25 cellular contexts compared by ENCODE assay signal in the genomic region with DNA sequence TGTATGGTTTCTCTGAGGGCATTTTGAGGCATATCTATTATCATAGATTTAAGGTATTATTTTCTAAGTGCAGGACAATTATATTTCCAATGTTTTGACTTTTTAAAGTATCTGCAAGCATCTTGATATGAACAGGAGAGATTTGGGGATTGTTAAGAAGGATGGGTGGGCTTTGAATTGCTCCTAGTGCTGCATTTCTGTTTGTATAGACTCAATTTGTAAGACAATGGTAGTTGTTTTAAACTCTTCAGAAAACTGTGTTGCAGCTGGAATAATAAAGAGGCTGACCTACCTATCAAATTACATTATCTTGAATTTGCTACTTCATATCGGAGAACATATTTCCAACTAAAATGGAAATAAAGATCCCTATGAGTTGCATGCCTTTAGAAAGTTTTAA.
DNase-seq lines count a peak whose midpoint lies in the region; TF ChIP-seq lines count a peak whose summit lies in the region.
"Had no signal": no experiment of that assay in that cellular context is flagged by ENCODE, and none has a peak within 500 bp of the region (broad histone marks: within the 10 kb centered on the region; RNA-seq: fewer than 3 reads in every experiment).

No MANE protein-coding gene starts in this region.

- peak overlapping the region; percentile 99 for H3K4me3 Mint-ChIP-seq in H9
- H3K4me3 Mint-ChIP-seq in endodermal cell = no peak overlapping the region
- no peak overlapping the region for H3K4me3 Mint-ChIP-seq in neural progenitor cell
- no peak overlapping the region for H3K4me3 Mint-ChIP-seq in CD14-positive monocyte
- H3K4me3 Mint-ChIP-seq: B cell had no signal

- H3K9me3 ChIP-seq in H9 (ENCODE audit: control insufficient read depth, low read depth, low read length) (no peaks in the 10 kb centered on the region), endodermal cell (ENCODE audit: control insufficient read depth, low read length) (no peaks in the 10 kb centered on the region), neural progenitor cell (ENCODE audit: low read depth) (no peaks in the 10 kb centered on the region)
- H3K9me3 ChIP-seq: A549 had no signal

- no peak overlapping the region for H3K9ac ChIP-seq in H9 (ENCODE audit: extremely low read depth, insufficient read length, low read length)
- H3K9ac ChIP-seq in endodermal cell (ENCODE audit: extremely low read depth, low read length, poor library complexity, severe bottlenecking) = no peak overlapping the region
- no peak overlapping the region for H3K9ac ChIP-seq in neural progenitor cell
- H3K9ac ChIP-seq: KMS-11 had no signal

- H3K27ac Mint-ChIP-seq in H9 = peak overlapping the region; percentile 99 to 100 (median 100)
- no peak overlapping the region for H3K27ac Mint-ChIP-seq in endodermal cell
- no peak overlapping the region for H3K27ac Mint-ChIP-seq in neural progenitor cell
- H3K27ac Mint-ChIP-seq in CD14-positive monocyte = no peak overlapping the region
- H3K27ac Mint-ChIP-seq: B cell had no signal

- TF ChIP-seq CTCF in H9 (conservative IDR thresholded peaks at IDR 0.05) (no peak), endodermal cell (conservative IDR thresholded peaks at IDR 0.05) (no peak), neural progenitor cell (IDR thresholded peaks at IDR 0.05) (no peak), CD14-positive monocyte (IDR thresholded peaks at IDR 0.05) (no peak)

- H3F3A ChIP-seq in neural progenitor cell (ENCODE audit: low read depth) = peaks cover 15% of the 10 kb centered on the region

- no peak overlapping the region for H4K8ac ChIP-seq in H9 (replicated peaks; ENCODE audit: insufficient read length, low read depth, low read length)

- H3K27me3 Mint-ChIP-seq in H9 (ENCODE audit: low read depth) = peaks cover 14% of the 10 kb centered on the region
- H3K27me3 Mint-ChIP-seq in endodermal cell (ENCODE audit: insufficient read depth) = no peaks in the 10 kb centered on the region
- peaks cover 9% of the 10 kb centered on the region for H3K27me3 Mint-ChIP-seq in neural progenitor cell (ENCODE audit: insufficient read depth, low read depth)
- H3K27me3 Mint-ChIP-seq in CD14-positive monocyte (ENCODE audit: low read depth in 3 of 3) = peaks cover 0 to 1% (median 0%) of the 10 kb centered on the region in 3 donors
- H3K27me3 Mint-ChIP-seq: B cell had no signal

- H3K23me2 ChIP-seq in H9 (ENCODE audit: insufficient read length, low read depth, low read length, poor library complexity, severe bottlenecking) = no peaks in the 10 kb centered on the region

- H3K27me3 ChIP-seq in H9 (ENCODE audit: insufficient read depth, low read length) (no peaks in the 10 kb centered on the region), endodermal cell (ENCODE audit: control insufficient read depth, insufficient read depth, low read length, poor library complexity, severe bottlenecking) (no peaks in the 10 kb centered on the region), neural progenitor cell (no peaks in the 10 kb centered on the region)

- H3K4me1 Mint-ChIP-seq in H9 = peaks cover 53 to 83% of the 10 kb centered on the region in 2 experiments
- peaks cover 21% of the 10 kb centered on the region for H3K4me1 Mint-ChIP-seq in endodermal cell
- peaks cover 16% of the 10 kb centered on the region for H3K4me1 Mint-ChIP-seq in neural progenitor cell
- no peaks in the 10 kb centered on the region for H3K4me1 Mint-ChIP-seq in CD14-positive monocyte
- H3K4me1 Mint-ChIP-seq: B cell had no signal

- H4K5ac ChIP-seq in H9 (ENCODE audit: insufficient read length, low read depth, low read length) = no peak overlapping the region

- H2BK120ac ChIP-seq in H9 (ENCODE audit: low read depth, low read length, poor library complexity, severe bottlenecking) = no peak overlapping the region

- WGBS in H9 (ENCODE audit: extremely low coverage, insufficient read length, low lambda C conversion rate) = no CpG with 5 or more reads among the region's 1 CpG
- 83% methylated on average over 1 of the region's 1 CpG; no CpG with 5 or more reads in 1 of the 2 experiments for WGBS in endodermal cell (ENCODE audit: insufficient coverage in 1 of 2, insufficient read length in 1 of 2), 2 experiments

- no peak overlapping the region for H3K14ac ChIP-seq in H9 (ENCODE audit: insufficient read depth, low read length)

- H3K36me3 Mint-ChIP-seq in H9 (ENCODE audit: insufficient read depth in 1 of 3, low read depth in 3 of 3) = peaks cover 41 to 43% (median 42%) of the 10 kb centered on the region in 3 experiments
- H3K36me3 Mint-ChIP-seq in endodermal cell (ENCODE audit: low read depth) = peaks cover 24% of the 10 kb centered on the region
- peaks cover 43% of the 10 kb centered on the region for H3K36me3 Mint-ChIP-seq in neural progenitor cell
- H3K36me3 Mint-ChIP-seq in CD14-positive monocyte = no peaks in the 10 kb centered on the region

- H3K4ac ChIP-seq in H9 (ENCODE audit: low read depth, low read length) = no peak overlapping the region

- H2BK12ac ChIP-seq in H9 (ENCODE audit: insufficient read length, low read depth, low read length) = no peak overlapping the region

- no peaks in the 10 kb centered on the region for H3K36me3 ChIP-seq in endodermal cell (ENCODE audit: control insufficient read depth, insufficient read depth, low read length)
- no peaks in the 10 kb centered on the region for H3K36me3 ChIP-seq in neural progenitor cell

- peaks cover 4% of the 10 kb centered on the region; the same call in 1 of the 2 replicates for H3K79me2 ChIP-seq in H9 (ENCODE audit: insufficient read depth, low read length)
- peaks cover 24% of the 10 kb centered on the region for H3K79me2 ChIP-seq in neural progenitor cell (ENCODE audit: low read depth)

- H4K91ac ChIP-seq in H9 (ENCODE audit: insufficient read length, low read depth, low read length) = no peak overlapping the region

- no peak overlapping the region for H2AK5ac ChIP-seq in H9 (ENCODE audit: insufficient read length, low read length)

- H2BK5ac ChIP-seq in H9 (ENCODE audit: insufficient read length, low read length) = no peak overlapping the region

- no peak for DNase-seq in H9
- peak; percentile 19 for DNase-seq in NCI-H146 treated with DMSO at 0.1 percent for 48 hours (lab: John Stamatoyannopoulos, UW; ENCODE audit: unreplicated experiment)
- DNase-seq in endodermal cell = no peak
- DNase-seq in neural progenitor cell (ENCODE audit: low spot score) = no peak
- DNase-seq in COLO668 (lab: John Stamatoyannopoulos, UW; ENCODE audit: unreplicated experiment) = no peak
- no peak for DNase-seq in DMS153 (lab: John Stamatoyannopoulos, UW)
- DNase-seq in CD14-positive monocyte (ENCODE audit: low spot score) = no peak
- no peak for DNase-seq in stimulated activated CD4-positive, alpha-beta T cell treated with anti-CD3 and anti-CD28 coated beads, Interleukin-12 subunit alpha, Interleukin-12 subunit beta, amount 100 ng/mL, for 4 hours
- DNase-seq: COR-L47, DMS 273 treated with DMSO at 0.1 percent for 48 hours, DND-41, GOT3, IMR-90, NCI-H1092 treated with DMSO at 0.1 percent for 48 hours, NCI-H1436 treated with DMSO at 0.1 percent for 48 hours, NCI-H2029 treated with DMSO at 0.1 percent for 48 hours, NCI-H446 treated with DMSO at 0.1 percent for 48 hours, NCI-H526 treated with DMSO at 0.1 percent for 48 hours, PC-9, RPMI8226, SHP77 had no signal

- H3K27ac ChIP-seq in H9 (ENCODE audit: insufficient read length, low read depth, low read length) = peak overlapping the region; percentile 16
- peak overlapping the region; percentile 16 for H3K27ac ChIP-seq in endodermal cell (ENCODE audit: low read depth, low read length)
- peak overlapping the region; percentile 76 for H3K27ac ChIP-seq in neural progenitor cell
- H3K27ac ChIP-seq: A549, HL-60, KMS-11, PC-9 had no signal

- no peaks in the 10 kb centered on the region for H3K79me1 ChIP-seq in H9 (ENCODE audit: insufficient read depth, low read depth, low read length, poor library complexity, severe bottlenecking)

- H3K4me2 ChIP-seq in H9 (ENCODE audit: insufficient read depth, insufficient read length, low read length) (peak overlapping the region; percentile 26), neural progenitor cell (peak overlapping the region; percentile 40)
- H3K4me2 ChIP-seq: A549, KMS-11, PC-9 had no signal

- intact Hi-C loops in CD14-positive monocyte (cut with micrococcal nuclease) = no loop called here

- H3K18ac ChIP-seq in H9 (ENCODE audit: insufficient read length, low read depth, low read length) = no peak overlapping the region

- no peak overlapping the region for H3K23ac ChIP-seq in H9 (ENCODE audit: insufficient read length, low read depth, low read length)

- H3K4me3 ChIP-seq in endodermal cell (ENCODE audit: low read length) (no peak overlapping the region), neural progenitor cell (no peak overlapping the region)
- H3K4me3 ChIP-seq: A549, PC-9 had no signal

- no peak overlapping the region for H3K56ac ChIP-seq in H9 (ENCODE audit: insufficient read length, low read depth, low read length)

- no peak overlapping the region for H2BK15ac ChIP-seq in H9 (ENCODE audit: low read depth, low read length)

- H3K4me1 ChIP-seq in H9 (ENCODE audit: insufficient read depth, low read length) (peaks cover 11% of the 10 kb centered on the region; the same call in 1 of the 2 replicates), endodermal cell (ENCODE audit: control insufficient read depth, insufficient read depth, low read length) (no peaks in the 10 kb centered on the region), neural progenitor cell (peaks cover 51% of the 10 kb centered on the region)
- H3K4me1 ChIP-seq: A549 had no signal

- H3K9me3 Mint-ChIP-seq in H9 = peaks cover 35 to 39% of the 10 kb centered on the region in 2 experiments
- H3K9me3 Mint-ChIP-seq in endodermal cell = peaks cover 30% of the 10 kb centered on the region
- peaks cover 39% of the 10 kb centered on the region for H3K9me3 Mint-ChIP-seq in neural progenitor cell
- H3K9me3 Mint-ChIP-seq in CD14-positive monocyte = peaks cover 12 to 30% (median 23%) of the 10 kb centered on the region in 7 donors

- no peak overlapping the region for H3T11ph ChIP-seq in H9 (ENCODE audit: low read length)

- no peak overlapping the region for H2BK20ac ChIP-seq in H9 (ENCODE audit: low read depth, low read length, poor library complexity, severe bottlenecking)

- H4K20me1 ChIP-seq in H9 (ENCODE audit: control insufficient read depth, insufficient read depth, insufficient read length) (no peaks in the 10 kb centered on the region), neural progenitor cell (ENCODE audit: low read depth) (peaks cover 4% of the 10 kb centered on the region)

- H2AFZ ChIP-seq in H9 (ENCODE audit: low read length) (no peak overlapping the region), neural progenitor cell (replicated peaks) (no peak overlapping the region)
- H2AFZ ChIP-seq: PC-9 had no signal

Comparison
In these comparisons a context has a peak if more than half of its experiments do, and no peak if none do; other contexts are left out.
1. H3K27ac ChIP-seq: peak in every context shown above with its lines; median percentile 76 in neural progenitor cell; 16 in H9; 16 in endodermal cell.
2. H3K27ac Mint-ChIP-seq: peak in H9 (3 of 3); none in endodermal cell (single experiment), neural progenitor cell (single experiment) and CD14-positive monocyte (0 of 7).
3. H3K4me3 Mint-ChIP-seq: peak in H9 (2 of 2); none in endodermal cell (single experiment), neural progenitor cell (single experiment) and CD14-positive monocyte (0 of 2).